In the genomic region with DNA sequence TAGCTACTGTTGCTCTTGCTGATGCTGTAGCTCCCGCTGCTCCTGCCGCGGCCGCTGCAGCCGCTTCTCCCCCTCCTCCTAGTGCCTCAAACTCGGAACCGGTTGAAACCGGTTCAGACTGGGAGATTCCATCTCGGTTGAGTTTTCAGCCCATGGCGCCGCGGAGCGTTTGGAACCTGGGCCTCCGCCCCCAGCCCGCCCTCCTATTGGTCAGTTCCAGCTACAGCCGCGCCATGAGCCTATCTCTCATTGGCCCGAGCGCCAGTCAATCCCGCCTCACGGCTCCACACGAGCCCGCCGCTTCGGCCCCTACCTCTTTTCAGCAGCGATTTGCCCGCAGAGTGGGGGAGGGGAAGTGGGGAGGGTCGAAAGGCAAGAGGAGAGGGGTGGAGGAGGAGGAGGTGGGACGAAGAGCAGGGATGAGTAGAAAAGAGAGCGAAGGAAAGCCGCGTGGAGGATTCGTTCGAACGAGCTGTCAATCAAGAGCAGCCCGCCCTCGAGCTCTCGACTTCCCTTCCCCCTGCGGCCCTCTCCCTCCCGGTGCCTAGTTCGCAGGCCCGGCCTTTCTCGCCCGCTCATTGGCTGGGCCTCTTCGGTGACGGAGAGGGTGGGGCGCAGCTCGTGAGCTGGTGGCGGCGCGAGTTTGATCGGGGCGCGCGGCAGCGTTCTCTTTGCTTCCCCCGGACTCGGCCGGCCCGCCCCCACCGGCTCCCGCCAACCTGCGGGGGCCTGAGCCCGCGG, we compare ENCODE assay signal across 8 cellular contexts. TPM values are rescaled to one million over a fixed set of nuclear protein-coding genes. Genes with fewer than 3 reads are reported as not detected.
DNase-seq lines count a peak whose midpoint lies in the region; ATAC-seq and TF ChIP-seq lines count a peak whose summit lies in the region.

A gene with protein sequence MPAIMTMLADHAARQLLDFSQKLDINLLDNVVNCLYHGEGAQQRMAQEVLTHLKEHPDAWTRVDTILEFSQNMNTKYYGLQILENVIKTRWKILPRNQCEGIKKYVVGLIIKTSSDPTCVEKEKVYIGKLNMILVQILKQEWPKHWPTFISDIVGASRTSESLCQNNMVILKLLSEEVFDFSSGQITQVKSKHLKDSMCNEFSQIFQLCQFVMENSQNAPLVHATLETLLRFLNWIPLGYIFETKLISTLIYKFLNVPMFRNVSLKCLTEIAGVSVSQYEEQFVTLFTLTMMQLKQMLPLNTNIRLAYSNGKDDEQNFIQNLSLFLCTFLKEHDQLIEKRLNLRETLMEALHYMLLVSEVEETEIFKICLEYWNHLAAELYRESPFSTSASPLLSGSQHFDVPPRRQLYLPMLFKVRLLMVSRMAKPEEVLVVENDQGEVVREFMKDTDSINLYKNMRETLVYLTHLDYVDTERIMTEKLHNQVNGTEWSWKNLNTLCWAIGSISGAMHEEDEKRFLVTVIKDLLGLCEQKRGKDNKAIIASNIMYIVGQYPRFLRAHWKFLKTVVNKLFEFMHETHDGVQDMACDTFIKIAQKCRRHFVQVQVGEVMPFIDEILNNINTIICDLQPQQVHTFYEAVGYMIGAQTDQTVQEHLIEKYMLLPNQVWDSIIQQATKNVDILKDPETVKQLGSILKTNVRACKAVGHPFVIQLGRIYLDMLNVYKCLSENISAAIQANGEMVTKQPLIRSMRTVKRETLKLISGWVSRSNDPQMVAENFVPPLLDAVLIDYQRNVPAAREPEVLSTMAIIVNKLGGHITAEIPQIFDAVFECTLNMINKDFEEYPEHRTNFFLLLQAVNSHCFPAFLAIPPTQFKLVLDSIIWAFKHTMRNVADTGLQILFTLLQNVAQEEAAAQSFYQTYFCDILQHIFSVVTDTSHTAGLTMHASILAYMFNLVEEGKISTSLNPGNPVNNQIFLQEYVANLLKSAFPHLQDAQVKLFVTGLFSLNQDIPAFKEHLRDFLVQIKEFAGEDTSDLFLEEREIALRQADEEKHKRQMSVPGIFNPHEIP (N-terminal part only) (minus strand): TSS at position 178 of the 741 bp plus-strand sequence. CDS start 4,459 bp downstream, outside the sequence.

- H3K9me3 ChIP-seq in PC-3 (ENCODE audit: low read length) = no peaks in the 10 kb centered on the region

- TF ChIP-seq RAD21 in Ishikawa (IDR thresholded peaks at IDR 0.05; ENCODE audit: low read depth) = peak; percentile 1; the same call in 1 of the 2 replicates

- ATAC-seq in GM21576 (IDR thresholded peaks at IDR 0.05; ENCODE audit: unreplicated experiment) (peak; percentile 79), PC-3 (peak; percentile 82)

- peaks cover 26% of the 10 kb centered on the region for H3K4me1 ChIP-seq in PC-3 (ENCODE audit: insufficient read depth, low read length)

- peak within 1 kb of the TSS; percentile 94 for H3K4me3 ChIP-seq in PC-3 (ENCODE audit: low read length)

- peak within 1 kb of the TSS; percentile 93 for H3K27ac ChIP-seq in PC-3 (ENCODE audit: low read length)
- H3K27ac ChIP-seq in epithelial cell of prostate = peak within 1 kb of the TSS; percentile 95

- peak; percentile 100 for DNase-seq in DMS114 treated with DMSO at 0.1 percent for 48 hours (lab: John Stamatoyannopoulos, UW; ENCODE audit: unreplicated experiment)
- peak; percentile 99 for DNase-seq in PC-3
- peak; percentile 98 for DNase-seq in activated T-cell treated with anti-CD3 and anti-CD28 coated beads for 48 hours (ENCODE audit: low read depth)
- DNase-seq in epithelial cell of prostate (ENCODE audit: low read depth, low spot score) = peak; percentile 96
- DNase-seq in mucosa of gallbladder (ENCODE audit: low spot score) = peak; percentile 100
- peak; percentile 95 to 97 for DNase-seq in stimulated activated CD8-positive, alpha-beta memory T cell treated with anti-CD3 and anti-CD28 coated beads, Interleukin-4, amount 100 ng/mL, for 4 hours (ENCODE audit: low read depth in 2 of 2, low spot score in 1 of 2)

- intact Hi-C loops in PC-3 (cut with micrococcal nuclease) = loop anchor here (1.0 to 10.0 kb wide), 5 partner anchors 67 to 346 kb away; a partner anchor contains a TSS

- no peaks in the 10 kb centered on the region for H3K9me2 ChIP-seq in PC-3 (replicated peaks; ENCODE audit: low read length)

- CTCF ChIA-PET in PC-3 (lab: Charles Lee) = interaction anchor here (0.6 kb wide), 1 partner anchor 268 kb away, joined by 6 read pairs; no protein-coding TSS in a partner anchor

- peaks cover 31% of the 10 kb centered on the region for H4K20me1 ChIP-seq in PC-3 (ENCODE audit: low read length)

- TF ChIP-seq EP300 in Ishikawa (IDR thresholded peaks at IDR 0.05; ENCODE audit: borderline replicate concordance) = peak; percentile 23; the same call in 1 of the 2 replicates

- peaks cover 47% of the 10 kb centered on the region for H3K79me2 ChIP-seq in PC-3 (ENCODE audit: low read length)

- BruUV-seq in PC-3 (replicated peaks; lab: Mats Ljungman, UMichigan) = no TSS peak

- no peak for TF ChIP-seq CTCF in PC-3 (conservative IDR thresholded peaks at IDR 0.05; ENCODE audit: low read depth, low read length)

- H3F3A ChIP-seq in PC-3 (ENCODE audit: low read length, unreplicated experiment) = peaks cover 3% of the 10 kb centered on the region

- H3K27me3 ChIP-seq in PC-3 (ENCODE audit: low read length) = no peaks in the 10 kb centered on the region

- H2AFZ ChIP-seq in PC-3 (ENCODE audit: low read length) = peak within 1 kb of the TSS; percentile 89

- POLR2A ChIA-PET in PC-3 (lab: Charles Lee; ENCODE audit: unreplicated experiment) = interaction anchor here (0.6 to 1.1 kb wide), 4 partner anchors 133 to 393 kb away, joined by 3 to 6 read pairs (median 4); no protein-coding TSS in a partner anchor

- H3K9ac ChIP-seq in PC-3 (ENCODE audit: low read length) = peak within 1 kb of the TSS; percentile 98

- H3K36me3 ChIP-seq in PC-3 (ENCODE audit: low read depth, low read length) = peaks cover 8% of the 10 kb centered on the region

- H3K4me2 ChIP-seq in PC-3 (ENCODE audit: low read length) = peak within 1 kb of the TSS; percentile 87

TF ChIP-seq in Ishikawa, 13 proteins besides CTCF, POLR2A, EP300 and RAD21:
- peak; percentile 90 for TF ChIP-seq TAF1 (IDR thresholded peaks at IDR 0.05; ENCODE audit: low read depth)
- TF ChIP-seq, protein P1, sequence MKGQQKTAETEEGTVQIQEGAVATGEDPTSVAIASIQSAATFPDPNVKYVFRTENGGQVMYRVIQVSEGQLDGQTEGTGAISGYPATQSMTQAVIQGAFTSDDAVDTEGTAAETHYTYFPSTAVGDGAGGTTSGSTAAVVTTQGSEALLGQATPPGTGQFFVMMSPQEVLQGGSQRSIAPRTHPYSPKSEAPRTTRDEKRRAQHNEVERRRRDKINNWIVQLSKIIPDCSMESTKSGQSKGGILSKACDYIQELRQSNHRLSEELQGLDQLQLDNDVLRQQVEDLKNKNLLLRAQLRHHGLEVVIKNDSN (IDR thresholded peaks at IDR 0.05) = 0 out of 2 replicates have a peak, but pooled peaks have one; percentile 4
- TF ChIP-seq EGR1 (IDR thresholded peaks at IDR 0.05) = peak; percentile 38; the same call in 1 of the 2 replicates
- TF ChIP-seq, protein P2, sequence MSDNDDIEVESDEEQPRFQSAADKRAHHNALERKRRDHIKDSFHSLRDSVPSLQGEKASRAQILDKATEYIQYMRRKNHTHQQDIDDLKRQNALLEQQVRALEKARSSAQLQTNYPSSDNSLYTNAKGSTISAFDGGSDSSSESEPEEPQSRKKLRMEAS (IDR thresholded peaks at IDR 0.05) = peak; percentile 67
- TF ChIP-seq ZBTB7A (IDR thresholded peaks at IDR 0.05; ENCODE audit: low read depth) = no peak
- no peak for TF ChIP-seq CEBPB (IDR thresholded peaks at IDR 0.05)
- peak; percentile 85 for TF ChIP-seq YY1 (IDR thresholded peaks at IDR 0.05; ENCODE audit: low read depth)
- TF ChIP-seq, protein P3, sequence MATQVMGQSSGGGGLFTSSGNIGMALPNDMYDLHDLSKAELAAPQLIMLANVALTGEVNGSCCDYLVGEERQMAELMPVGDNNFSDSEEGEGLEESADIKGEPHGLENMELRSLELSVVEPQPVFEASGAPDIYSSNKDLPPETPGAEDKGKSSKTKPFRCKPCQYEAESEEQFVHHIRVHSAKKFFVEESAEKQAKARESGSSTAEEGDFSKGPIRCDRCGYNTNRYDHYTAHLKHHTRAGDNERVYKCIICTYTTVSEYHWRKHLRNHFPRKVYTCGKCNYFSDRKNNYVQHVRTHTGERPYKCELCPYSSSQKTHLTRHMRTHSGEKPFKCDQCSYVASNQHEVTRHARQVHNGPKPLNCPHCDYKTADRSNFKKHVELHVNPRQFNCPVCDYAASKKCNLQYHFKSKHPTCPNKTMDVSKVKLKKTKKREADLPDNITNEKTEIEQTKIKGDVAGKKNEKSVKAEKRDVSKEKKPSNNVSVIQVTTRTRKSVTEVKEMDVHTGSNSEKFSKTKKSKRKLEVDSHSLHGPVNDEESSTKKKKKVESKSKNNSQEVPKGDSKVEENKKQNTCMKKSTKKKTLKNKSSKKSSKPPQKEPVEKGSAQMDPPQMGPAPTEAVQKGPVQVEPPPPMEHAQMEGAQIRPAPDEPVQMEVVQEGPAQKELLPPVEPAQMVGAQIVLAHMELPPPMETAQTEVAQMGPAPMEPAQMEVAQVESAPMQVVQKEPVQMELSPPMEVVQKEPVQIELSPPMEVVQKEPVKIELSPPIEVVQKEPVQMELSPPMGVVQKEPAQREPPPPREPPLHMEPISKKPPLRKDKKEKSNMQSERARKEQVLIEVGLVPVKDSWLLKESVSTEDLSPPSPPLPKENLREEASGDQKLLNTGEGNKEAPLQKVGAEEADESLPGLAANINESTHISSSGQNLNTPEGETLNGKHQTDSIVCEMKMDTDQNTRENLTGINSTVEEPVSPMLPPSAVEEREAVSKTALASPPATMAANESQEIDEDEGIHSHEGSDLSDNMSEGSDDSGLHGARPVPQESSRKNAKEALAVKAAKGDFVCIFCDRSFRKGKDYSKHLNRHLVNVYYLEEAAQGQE (IDR thresholded peaks at IDR 0.05; ENCODE audit: low read depth) = peak; percentile 22; the same call in 1 of the 2 replicates
- TF ChIP-seq NFIC (IDR thresholded peaks at IDR 0.05) = no peak
- 0 out of 2 replicates have a peak, but pooled peaks have one; percentile 37 for TF ChIP-seq TCF12 (IDR thresholded peaks at IDR 0.05; ENCODE audit: low read depth)
- TF ChIP-seq FOXM1 (IDR thresholded peaks at IDR 0.05; ENCODE audit: borderline replicate concordance, low read depth) = no peak
- 0 out of 2 replicates have a peak, but pooled peaks have one; percentile 42 for TF ChIP-seq CREB1 (IDR thresholded peaks at IDR 0.05; ENCODE audit: low read depth)
- TF ChIP-seq TEAD4 (IDR thresholded peaks at IDR 0.05) = peak; percentile 36; the same call in 1 of the 2 replicates

RNA-seq across cellular contexts. Expression of the gene that starts here (rescaled TPM):
- total RNA-seq in PC-3 (2014; rRNA removed) (138 and 170 TPM in 2 replicates), mucosa of gallbladder (134 TPM)

Comparison
In these comparisons a context has a peak if more than half of its experiments do, and no peak if none do; other contexts are left out.
1. Peak in every context shown above with its lines: DNase-seq, ATAC-seq, H3K4me3 ChIP-seq and H3K27ac ChIP-seq.